Comparison of ENCODE assay signal across 24 cellular contexts in the genomic region with DNA sequence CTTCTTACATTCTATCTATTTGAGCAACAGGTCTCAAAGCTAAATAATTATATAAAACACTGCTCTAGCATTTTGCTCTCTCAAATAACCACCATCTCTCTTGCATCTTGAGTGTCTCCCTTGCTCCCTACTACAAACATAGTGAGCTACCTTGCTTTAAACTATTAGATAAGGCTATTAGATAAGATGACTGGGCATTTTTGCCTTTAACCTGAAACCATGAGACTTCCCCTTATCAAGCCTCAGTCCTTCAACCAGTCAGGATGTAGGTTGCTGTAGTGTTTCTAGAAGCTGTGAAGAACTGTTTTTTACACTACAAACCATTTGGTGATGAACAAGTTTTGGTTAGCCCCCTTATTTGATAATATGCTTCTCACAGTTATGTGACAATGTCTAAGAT.
"Had no signal": no experiment of that assay in that cellular context is flagged by ENCODE, and none has a peak within 500 bp of the region (broad histone marks: within the 10 kb centered on the region; RNA-seq: fewer than 3 reads in every experiment).

No MANE protein-coding gene starts in this region.

- H3K9me3 Mint-ChIP-seq: endodermal cell had no signal

- H3K27me3 Mint-ChIP-seq: effector memory CD8-positive, alpha-beta T cell had no signal

- H3K4me1 ChIP-seq: esophagus muscularis mucosa, foreskin keratinocyte, gastroesophageal sphincter, heart right ventricle, left lung, lower lobe of right lung had no signal

- H3K27ac ChIP-seq: coronary artery, dorsolateral prefrontal cortex, esophagus muscularis mucosa, foreskin keratinocyte, gastroesophageal sphincter, heart right ventricle, left lung, lower lobe of right lung had no signal

- H3K4me1 Mint-ChIP-seq: naive thymus-derived CD4-positive, alpha-beta T cell had no signal

- H3K9me3 ChIP-seq: esophagus muscularis mucosa, gastroesophageal sphincter, heart right ventricle, left lung, lower lobe of right lung had no signal

- H3K36me3 ChIP-seq: esophagus muscularis mucosa, gastroesophageal sphincter, heart right ventricle, left lung, lower lobe of right lung had no signal

- H3K27ac Mint-ChIP-seq: effector memory CD8-positive, alpha-beta T cell; endodermal cell; naive thymus-derived CD4-positive, alpha-beta T cell had no signal

- DNase-seq: dermis blood vessel endothelial cell; dorsolateral prefrontal cortex; effector CD8-positive, alpha-beta T cell; effector memory CD8-positive, alpha-beta T cell; endodermal cell; foreskin keratinocyte; head of caudate nucleus; heart right ventricle; hippocampal formation; left cardiac atrium; left lung; left ventricle myocardium superior; lower lobe of right lung; mesenchymal stem cell; midbrain; naive thymus-derived CD4-positive, alpha-beta T cell had no signal

- H3K27me3 ChIP-seq: left lung had no signal

- H3K4me3 ChIP-seq: coronary artery, dorsolateral prefrontal cortex, esophagus muscularis mucosa, gastroesophageal sphincter, heart right ventricle, left lung, lower lobe of right lung had no signal

- ATAC-seq: effector memory CD8-positive, alpha-beta T cell; foreskin keratinocyte; gastroesophageal sphincter; heart right ventricle; left cardiac atrium; left lung; left ventricle myocardium superior; naive thymus-derived CD4-positive, alpha-beta T cell had no signal

- H3K36me3 Mint-ChIP-seq: naive thymus-derived CD4-positive, alpha-beta T cell had no signal

- H3K4me3 Mint-ChIP-seq: effector memory CD8-positive, alpha-beta T cell; endodermal cell; naive thymus-derived CD4-positive, alpha-beta T cell had no signal

- FAIRE-seq: colon, endometrium, frontal cortex, islet of Langerhans, keratinocyte had no signal
